In genomic region chr12:101743724-101744472, GRCh38 we compare ENCODE assay signal across 1 cellular context.
TF ChIP-seq lines count a peak whose summit lies in the region.

No MANE protein-coding gene starts in this region.

TF ChIP-seq in GM12878, 131 proteins besides CTCF, POLR2A, EP300 and RAD21 (continued from another document and continues in another):
- TF ChIP-seq ZBTB40 (IDR thresholded peaks at IDR 0.05; ENCODE audit: borderline replicate concordance) = no peak
- TF ChIP-seq MEF2B (IDR thresholded peaks at IDR 0.05; ENCODE audit: partially characterized antibody, poor library complexity, severe bottlenecking) = no peak
- TF ChIP-seq DPF2 (IDR thresholded peaks at IDR 0.05) = peak; percentile 53; the same call in 1 of the 2 replicates
- TF ChIP-seq SUZ12 (IDR thresholded peaks at IDR 0.05; ENCODE audit: unreplicated experiment) = no peak
- no peak for TF ChIP-seq PRDM15 (CRISPR knock-in tag; IDR thresholded peaks at IDR 0.05)
- TF ChIP-seq IRF3 (IDR thresholded peaks at IDR 0.05) = no peak
- TF ChIP-seq SREBF2 (IDR thresholded peaks at IDR 0.05; ENCODE audit: low read length) = peak; percentile 51; the same call in 1 of the 2 replicates
- no peak for TF ChIP-seq ZSCAN29 (IDR thresholded peaks at IDR 0.05)
- no peak for TF ChIP-seq SMC3 (IDR thresholded peaks at IDR 0.05; ENCODE audit: borderline replicate concordance, low read length)
- 0 out of 4 replicates have a peak, but pooled peaks of 1 of the 2 experiments have one; percentile 30 for TF ChIP-seq CEBPB (IDR thresholded peaks at IDR 0.05; ENCODE audit: borderline replicate concordance in 1 of 2, low read depth in 2 of 2, low read length in 2 of 2)
- TF ChIP-seq CBFB (IDR thresholded peaks at IDR 0.05; ENCODE audit: low read depth) = 0 out of 2 replicates have a peak, but pooled peaks have one; percentile 64
- no peak for TF ChIP-seq CBX5 (IDR thresholded peaks at IDR 0.05; ENCODE audit: low read depth)
- no peak for TF ChIP-seq MYB (IDR thresholded peaks at IDR 0.05; ENCODE audit: borderline replicate concordance, low read depth, low read length)
- TF ChIP-seq RB1 (IDR thresholded peaks at IDR 0.05; ENCODE audit: borderline replicate concordance) = no peak
- peak; percentile 77 for TF ChIP-seq MTA2 (IDR thresholded peaks at IDR 0.05; ENCODE audit: low read depth)
- 0 out of 2 replicates have a peak, but pooled peaks have one; percentile 27 for TF ChIP-seq MEF2A (IDR thresholded peaks at IDR 0.05; ENCODE audit: insufficient read depth, low read depth, low read length)
- TF ChIP-seq MTA3 (IDR thresholded peaks at IDR 0.05; ENCODE audit: borderline replicate concordance, low read length) = 0 out of 2 replicates have a peak, but pooled peaks have one; percentile 53
- no peak for TF ChIP-seq SMAD5 (IDR thresholded peaks at IDR 0.05; ENCODE audit: low read depth)
- no peak for TF ChIP-seq CUX1 (IDR thresholded peaks at IDR 0.05; ENCODE audit: insufficient replicate concordance, low read depth, low read length)
- 0 out of 2 replicates have a peak, but pooled peaks have one; percentile 33 for TF ChIP-seq PML (IDR thresholded peaks at IDR 0.05; ENCODE audit: low read length)
- 0 out of 2 replicates have a peak, but pooled peaks have one; percentile 34 for TF ChIP-seq RAD51 (IDR thresholded peaks at IDR 0.05)
- peak; percentile 68; the same call in 1 of the 2 replicates for TF ChIP-seq ZNF687 (IDR thresholded peaks at IDR 0.05)
- TF ChIP-seq KAT2A (conservative IDR thresholded peaks at IDR 0.05; ENCODE audit: control insufficient read depth, low read depth, low read length) = no peak
- no peak for TF ChIP-seq IRF5 (IDR thresholded peaks at IDR 0.05; ENCODE audit: borderline replicate concordance)
- 0 out of 2 replicates have a peak, but pooled peaks have one; percentile 8 for TF ChIP-seq JUNB (IDR thresholded peaks at IDR 0.05)
- TF ChIP-seq USF2 (IDR thresholded peaks at IDR 0.05; ENCODE audit: borderline replicate concordance, low read depth, low read length) = no peak
- TF ChIP-seq ZNF217 (IDR thresholded peaks at IDR 0.05) = no peak
- no peak for TF ChIP-seq ZBTB33 (IDR thresholded peaks at IDR 0.05)
- no peak for TF ChIP-seq TAF1 (IDR thresholded peaks at IDR 0.05; ENCODE audit: borderline replicate concordance, low read depth, low read length)
- TF ChIP-seq ZNF274 (IDR thresholded peaks at IDR 0.05; ENCODE audit: insufficient read depth, insufficient read length) = no peak
- peak; percentile 95 for TF ChIP-seq RUNX3 (IDR thresholded peaks at IDR 0.05; ENCODE audit: low read length)
- peak; percentile 94; the same call in 1 of the 2 replicates for TF ChIP-seq TCF3 (IDR thresholded peaks at IDR 0.05; ENCODE audit: borderline replicate concordance, insufficient read depth, low read depth, low read length)
- peak; percentile 96 for TF ChIP-seq TCF12 (IDR thresholded peaks at IDR 0.05; ENCODE audit: low read depth, low read length)
